7 cellular contexts compared by ENCODE assay signal in the genomic region with DNA sequence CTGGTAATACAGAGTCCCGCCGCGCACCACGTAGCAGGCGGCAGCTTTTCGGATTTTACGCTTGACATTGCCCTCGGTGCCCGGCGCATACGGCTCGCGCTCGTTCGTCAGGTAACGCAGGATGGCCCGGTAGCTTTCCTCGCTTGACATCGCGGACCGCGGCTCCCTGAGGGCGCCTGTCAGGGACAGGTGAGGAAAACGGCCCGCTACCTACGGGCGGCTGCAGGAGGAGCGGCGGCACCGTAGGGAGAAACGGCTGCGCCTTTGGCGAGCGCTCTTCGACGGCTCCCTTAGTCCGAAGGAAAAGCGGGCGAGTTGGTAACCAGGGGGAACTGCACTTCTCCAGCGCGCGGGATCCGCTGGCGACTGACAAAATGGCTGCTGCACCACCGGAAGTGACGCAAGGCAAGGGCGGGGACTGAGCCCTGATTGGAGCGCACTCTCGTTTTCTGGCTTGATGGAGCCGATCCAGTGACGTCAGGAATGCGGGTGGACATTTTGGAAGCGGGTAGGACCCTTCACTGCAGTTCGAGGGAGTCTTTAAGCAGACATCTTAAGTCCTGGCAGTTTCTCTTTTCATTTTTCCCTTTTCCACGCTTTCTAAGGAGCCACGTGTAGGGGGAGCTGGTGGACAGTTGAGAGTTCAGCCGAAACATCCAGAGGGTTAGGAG. TPM values are rescaled to one million over a fixed set of nuclear protein-coding genes. Genes with fewer than 3 reads are reported as not detected.
DNase-seq lines count a peak whose midpoint lies in the region; ATAC-seq, FAIRE-seq and TF ChIP-seq lines count a peak whose summit lies in the region.

A gene with protein sequence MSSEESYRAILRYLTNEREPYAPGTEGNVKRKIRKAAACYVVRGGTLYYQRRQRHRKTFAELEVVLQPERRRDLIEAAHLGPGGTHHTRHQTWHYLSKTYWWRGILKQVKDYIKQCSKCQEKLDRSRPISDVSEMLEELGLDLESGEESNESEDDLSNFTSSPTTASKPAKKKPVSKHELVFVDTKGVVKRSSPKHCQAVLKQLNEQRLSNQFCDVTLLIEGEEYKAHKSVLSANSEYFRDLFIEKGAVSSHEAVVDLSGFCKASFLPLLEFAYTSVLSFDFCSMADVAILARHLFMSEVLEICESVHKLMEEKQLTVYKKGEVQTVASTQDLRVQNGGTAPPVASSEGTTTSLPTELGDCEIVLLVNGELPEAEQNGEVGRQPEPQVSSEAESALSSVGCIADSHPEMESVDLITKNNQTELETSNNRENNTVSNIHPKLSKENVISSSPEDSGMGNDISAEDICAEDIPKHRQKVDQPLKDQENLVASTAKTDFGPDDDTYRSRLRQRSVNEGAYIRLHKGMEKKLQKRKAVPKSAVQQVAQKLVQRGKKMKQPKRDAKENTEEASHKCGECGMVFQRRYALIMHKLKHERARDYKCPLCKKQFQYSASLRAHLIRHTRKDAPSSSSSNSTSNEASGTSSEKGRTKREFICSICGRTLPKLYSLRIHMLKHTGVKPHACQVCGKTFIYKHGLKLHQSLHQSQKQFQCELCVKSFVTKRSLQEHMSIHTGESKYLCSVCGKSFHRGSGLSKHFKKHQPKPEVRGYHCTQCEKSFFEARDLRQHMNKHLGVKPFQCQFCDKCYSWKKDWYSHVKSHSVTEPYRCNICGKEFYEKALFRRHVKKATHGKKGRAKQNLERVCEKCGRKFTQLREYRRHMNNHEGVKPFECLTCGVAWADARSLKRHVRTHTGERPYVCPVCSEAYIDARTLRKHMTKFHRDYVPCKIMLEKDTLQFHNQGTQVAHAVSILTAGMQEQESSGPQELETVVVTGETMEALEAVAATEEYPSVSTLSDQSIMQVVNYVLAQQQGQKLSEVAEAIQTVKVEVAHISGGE (minus strand): TSS at position 368 of the 671 bp plus-strand sequence. CDS start 218 bp downstream, at position 150.

- H2AFZ ChIP-seq in keratinocyte (ENCODE audit: control insufficient read depth, low read length), result peak within 1 kb of the TSS; percentile 96

- H3K27ac ChIP-seq in caudate nucleus (ENCODE audit: low read depth, low read length) (peak within 1 kb of the TSS; percentile 95), keratinocyte (ENCODE audit: control insufficient read depth, insufficient read depth, low read length) (peak within 1 kb of the TSS; percentile 92)

- dilution Hi-C loops in keratinocyte (cut with MboI; ENCODE audit: extremely low pct_ligation_motif_present, low sequenced_read_pairs), result no loop called here

- DNase-seq in T-helper 2 cell (peak; percentile 95 to 100 (median 99)), caudate nucleus (lab: John Stamatoyannopoulos, UW) (no peak), keratinocyte (ENCODE audit: low read depth, low spot score) (peak; percentile 90), hippocampal formation (lab: John Stamatoyannopoulos, UW) (no peak)
- DNase-seq in stimulated activated CD4-positive, alpha-beta T cell treated with anti-CD3 and anti-CD28 coated beads, Interleukin-1b, Interleukin-23, amount 100 ng/mL, for 24 hours (ENCODE audit: low read depth in 4 of 4, low spot score in 1 of 4), result peak; percentile 99 to 100 (median 100)

- peaks cover 9 to 16% of the 10 kb centered on the region in 2 experiments for H3K36me3 ChIP-seq in keratinocyte (ENCODE audit: control insufficient read depth in 2 of 2, extremely low read depth in 1 of 2, insufficient read depth in 2 of 2, low read length in 2 of 2)

- H3K9me3 ChIP-seq in keratinocyte (ENCODE audit: control insufficient read depth, low read depth, low read length), result no peaks in the 10 kb centered on the region

- peaks cover 19% of the 10 kb centered on the region for H3K4me1 ChIP-seq in keratinocyte (ENCODE audit: control insufficient read depth, extremely low read depth, insufficient read depth, low read length)

- H3K79me2 ChIP-seq in keratinocyte (ENCODE audit: control insufficient read depth, insufficient read depth, low read length), result peaks cover 62% of the 10 kb centered on the region

- FAIRE-seq in keratinocyte (lab: Jason Lieb, UNC), result peak; percentile 95

- H3K4me3 ChIP-seq in keratinocyte (ENCODE audit: control insufficient read depth in 2 of 3, extremely low read depth in 1 of 3, insufficient read depth in 2 of 3, low read depth in 1 of 3, low read length in 3 of 3), result peak within 1 kb of the TSS; percentile 88 to 99 (median 98)

- TF ChIP-seq CTCF in keratinocyte (optimal IDR thresholded peaks at IDR 0.05 in 1 of 3, IDR thresholded peaks at IDR 0.05 in 1 of 3, conservative IDR thresholded peaks at IDR 0.05 in 1 of 3; ENCODE audit: extremely low read depth in 1 of 3, insufficient read depth in 2 of 3, low read length in 3 of 3), result peak in 2 of 3 experiments; percentile 52 to 76

- H3K9ac ChIP-seq in keratinocyte (ENCODE audit: control insufficient read depth, extremely low read depth, insufficient read depth, low read length), result peak within 1 kb of the TSS; percentile 97

- no peaks in the 10 kb centered on the region for H3K9me1 ChIP-seq in keratinocyte (ENCODE audit: control insufficient read depth, extremely low read depth, insufficient read depth, low read length)

- H4K20me1 ChIP-seq in keratinocyte (ENCODE audit: control insufficient read depth, extremely low read depth, insufficient read depth, low read length), result peaks cover 10% of the 10 kb centered on the region

- ATAC-seq in GM18868 (IDR thresholded peaks at IDR 0.05; ENCODE audit: unreplicated experiment), result peak; percentile 75
- peak; percentile 67 for ATAC-seq in HG03103 (IDR thresholded peaks at IDR 0.05; ENCODE audit: low read depth, unreplicated experiment)

- H3K27me3 ChIP-seq in keratinocyte (ENCODE audit: control insufficient read depth, extremely low read depth, insufficient read depth, low read length), result no peaks in the 10 kb centered on the region

- H3K4me2 ChIP-seq in keratinocyte (ENCODE audit: control insufficient read depth, extremely low read depth, insufficient read depth, low read depth, low read length), result peak within 1 kb of the TSS; percentile 96

RNA-seq across cellular contexts. Expression of the gene that starts here (rescaled TPM):
- polyA plus RNA-seq in keratinocyte, result 10.4 to 19.7 TPM (median 13.8 TPM) in 3 replicates
- polyA plus RNA-seq in keratinocyte (2011; ENCODE audit: low read depth), result 12.5 TPM
- 5.5 and 11.1 TPM in 2 replicates for polyA plus RNA-seq in keratinocyte (2011; cell fraction: cytosol; rRNA removed)
- polyA plus RNA-seq in keratinocyte (2011; cell fraction: nucleus; rRNA removed), result 19.6 and 27.3 TPM in 2 replicates
- polyA plus RNA-seq in keratinocyte (2012; ENCODE audit: low replicate concordance), result 10.9 and 13.4 TPM in 2 replicates
- polyA minus RNA-seq in keratinocyte, result 3.5 to 25.9 TPM (median 12.5 TPM) in 3 replicates
- polyA minus RNA-seq in keratinocyte (2011; cell fraction: cytosol; rRNA and poly(A)+ RNA removed), result 17.5 TPM
- 28.3 and 40.4 TPM in 2 replicates for polyA minus RNA-seq in keratinocyte (2011; cell fraction: nucleus; rRNA and poly(A)+ RNA removed)

Comparison
In these comparisons a context has a peak if more than half of its experiments do, and no peak if none do; other contexts are left out.
1. DNase-seq: peak in T-helper 2 cell (5 of 5), keratinocyte (single experiment) and stimulated activated CD4-positive, alpha-beta T cell treated with anti-CD3 and anti-CD28 coated beads, Interleukin-1b, Interleukin-23, amount 100 ng/mL, for 24 hours (4 of 4); none in caudate nucleus (0 of 61) and hippocampal formation (0 of 2).